ENCODE assay signal across 8 cellular contexts in genomic region chr15:59138243-59138642, GRCh38. TPM values are rescaled to one million over a fixed set of nuclear protein-coding genes. Genes with fewer than 3 reads are reported as not detected.
DNase-seq lines count a peak whose midpoint lies in the region; ATAC-seq, FAIRE-seq and TF ChIP-seq lines count a peak whose summit lies in the region.

No MANE protein-coding gene starts in this region.

- intact Hi-C loops in natural killer cell (cut with micrococcal nuclease): loop anchor here (1.0 kb wide), 1 partner anchor 158 kb away; no protein-coding TSS in a partner anchor

- no peaks in the 10 kb centered on the region for H3K9me3 ChIP-seq in MG63

- FAIRE-seq in urothelium cell line (lab: Jason Lieb, UNC): peak; percentile 74

- no peaks in the 10 kb centered on the region for H3K27me3 Mint-ChIP-seq in effector memory CD8-positive, alpha-beta T cell
- H3K27me3 Mint-ChIP-seq in natural killer cell (ENCODE audit: low read depth in 2 of 2): no peaks in the 10 kb centered on the region

- ATAC-seq in GM19035 (IDR thresholded peaks at IDR 0.05; ENCODE audit: unreplicated experiment) (peak; percentile 64), natural killer cell (peak; percentile 72 to 86 (median 73))
- peak; percentile 88 for ATAC-seq in effector memory CD8-positive, alpha-beta T cell (replicated peaks)

- no peaks in the 10 kb centered on the region for H3K27me3 ChIP-seq in MG63

- DNase-seq in AG09319 (ENCODE audit: extremely low read depth, low read depth): no peak
- peak; percentile 45 for DNase-seq in MG63
- peak; percentile 74 for DNase-seq in activated CD4-positive, alpha-beta T cell treated with anti-CD3 and anti-CD28 coated beads for 48 hours
- DNase-seq in effector memory CD8-positive, alpha-beta T cell: peak; percentile 39 to 43 (median 42)
- peak; percentile 35 for DNase-seq in natural killer cell
- peak; percentile 85 for DNase-seq in urothelium cell line (ENCODE audit: low spot score)
- DNase-seq in globus pallidus (ENCODE audit: low spot score): no peak

- H3K4me3 Mint-ChIP-seq in effector memory CD8-positive, alpha-beta T cell: no peak overlapping the region
- no peak overlapping the region for H3K4me3 Mint-ChIP-seq in natural killer cell

- peaks cover 65% of the 10 kb centered on the region for H3K36me3 ChIP-seq in MG63

- TF ChIP-seq CTCF in AG09319 (IDR thresholded peaks at IDR 0.05; ENCODE audit: low read depth, low read length) (peak; percentile 47), natural killer cell (IDR thresholded peaks at IDR 0.05) (peak; percentile 27)

- no peak overlapping the region for H3K4me3 ChIP-seq in MG63

- peaks cover 2 to 6% of the 10 kb centered on the region in 2 donors for H3K4me1 Mint-ChIP-seq in effector memory CD8-positive, alpha-beta T cell (ENCODE audit: low read depth in 2 of 2)
- H3K4me1 Mint-ChIP-seq in natural killer cell: no peaks in the 10 kb centered on the region

- H3K36me3 Mint-ChIP-seq in effector memory CD8-positive, alpha-beta T cell (ENCODE audit: insufficient read depth): peaks cover 2% of the 10 kb centered on the region
- no peaks in the 10 kb centered on the region for H3K36me3 Mint-ChIP-seq in natural killer cell

- H3K27ac Mint-ChIP-seq in effector memory CD8-positive, alpha-beta T cell: no peak overlapping the region
- no peak overlapping the region for H3K27ac Mint-ChIP-seq in natural killer cell

- no peaks in the 10 kb centered on the region for H3K9me3 Mint-ChIP-seq in effector memory CD8-positive, alpha-beta T cell
- H3K9me3 Mint-ChIP-seq in natural killer cell: no peaks in the 10 kb centered on the region

RNA-seq across cellular contexts. Expression of gene CCNB2, which starts 33.3 kb away (rescaled TPM):
- total RNA-seq in MG63 (2014; rRNA removed; shearing (Covaris generic); ENCODE audit: low replicate concordance): 89.4 and 94.5 TPM in 2 replicates
- 1 to 10 TPM in 2 of 3 donors, under 1 TPM in 1; 0.47 to 1.4 (median 1.1) TPM for total RNA-seq in natural killer cell

Comparison
In these comparisons a context has a peak if more than half of its experiments do, and no peak if none do; other contexts are left out.
1. DNase-seq: peak in MG63 (single experiment), activated CD4-positive, alpha-beta T cell treated with anti-CD3 and anti-CD28 coated beads for 48 hours (single experiment), effector memory CD8-positive, alpha-beta T cell (3 of 3), natural killer cell (single experiment) and urothelium cell line (single experiment); none in AG09319 (single experiment) and globus pallidus (single experiment).
2. RNA of gene CCNB2, which starts 33.3 kb away (total RNA-seq): 89.4 to 94.5 TPM in MG63; 0.47 to 1.4 TPM in natural killer cell; every median in the first group is over 10 times any median in the second.
3. Peak in every context shown above with its lines, with median percentiles within 50 percentile points of each other: ATAC-seq.